Comparison of ENCODE assay signal across 35 cellular contexts in the genomic region with DNA sequence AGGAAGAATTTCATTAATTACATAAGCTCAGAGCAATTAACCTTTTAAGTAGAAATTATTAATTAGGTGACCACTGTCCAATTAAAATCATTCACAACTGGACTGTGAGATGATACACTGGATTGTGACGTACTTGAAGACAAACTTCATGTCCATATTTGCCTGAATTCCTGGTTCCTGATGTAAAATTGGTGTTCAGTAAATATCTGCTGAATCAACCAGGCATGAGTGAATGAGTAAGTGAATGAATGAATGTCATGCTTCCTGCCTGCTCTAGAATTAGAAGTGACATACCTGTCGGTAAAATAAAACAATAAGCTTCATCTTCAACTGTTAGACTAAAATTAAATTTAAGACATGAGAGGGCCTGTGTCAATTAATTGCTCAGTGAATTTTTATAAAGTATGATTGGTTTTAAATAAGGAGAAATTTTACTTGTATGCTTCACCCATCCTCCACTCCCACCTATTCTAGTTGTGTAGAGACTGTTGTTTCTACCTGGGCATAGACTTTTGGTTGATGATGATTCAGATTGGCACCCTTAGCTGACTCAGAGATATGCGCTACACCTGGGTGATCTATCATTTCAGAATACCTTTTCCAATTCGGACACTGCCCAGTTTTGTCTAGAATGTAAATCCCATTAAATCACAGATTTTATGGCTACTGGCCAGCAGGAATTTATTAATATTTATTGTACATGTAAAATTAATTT.
"Had no signal": no experiment of that assay in that cellular context is flagged by ENCODE, and none has a peak within 500 bp of the region (broad histone marks: within the 10 kb centered on the region; RNA-seq: fewer than 3 reads in every experiment).

No MANE protein-coding gene starts in this region.

- H3K4me3 ChIP-seq: ascending aorta, PC-9, SJCRH30, SK-N-MC had no signal

- H3K27ac ChIP-seq: ascending aorta, KMS-11, PC-9, SJCRH30, SK-N-MC, WERI-Rb-1 had no signal

- DNase-seq: activated CD4-positive, alpha-beta T cell treated with anti-CD3 and anti-CD28 coated beads for 1 hour; activated CD4-positive, alpha-beta T cell treated with anti-CD3 and anti-CD28 coated beads for 48 hours; activated CD4-positive, CD25-positive, alpha-beta regulatory T cell; activated CD8-positive, alpha-beta T cell treated with anti-CD3 and anti-CD28 coated beads for 36 hours; activated gamma-delta T cell; activated naive CD4-positive, alpha-beta T cell treated with Interleukin-2 at 50 U/mL for 16 hours; activated naive CD8-positive, alpha-beta T cell treated with anti-CD3 and anti-CD28 coated beads, Interleukin-2, amount 10 ng/mL, durations not matched to agents 7 days and 5 days; activated T-cell treated with anti-CD3 and anti-CD28 coated beads, Interleukin-2, amount 50 U/mL, for 1 hour; activated T-cell treated with anti-CD3 and anti-CD28 coated beads, Interleukin-2, amount 50 U/mL, for 72 hours; amygdala; caudate nucleus; cerebellar nuclear complex; MM.1S; MV-4-11; NCI-H1092 treated with DMSO at 0.1 percent for 48 hours; NCI-H1417; NCI-H146; NCI-H187; NCI-H2029 treated with DMSO at 0.1 percent for 48 hours; NCI-H2107; NCI-H2171; NCI-H510A; NCI-H526; NCI-H748 treated with DMSO at 0.1 percent for 48 hours; NK-92 treated with Interleukin-12 subunit alpha and Interleukin-12 subunit beta, amount 100 ng/mL, for 24 hours; PC-9; SHP77; SJCRH30; T1000; WERI-Rb-1 had no signal

- FAIRE-seq: RCC 7860 had no signal

- ATAC-seq: activated CD8-positive, alpha-beta T cell treated with anti-CD3 and anti-CD28 coated beads for 36 hours; activated T-cell treated with anti-CD3 and anti-CD28 coated beads, Interleukin-2, amount 50 U/mL, for 72 hours; activated T-helper 17 cell treated with anti-CD3 and anti-CD28 coated beads, Interleukin-2, amount 50 U/mL, for 72 hours had no signal
